In the genomic region with DNA sequence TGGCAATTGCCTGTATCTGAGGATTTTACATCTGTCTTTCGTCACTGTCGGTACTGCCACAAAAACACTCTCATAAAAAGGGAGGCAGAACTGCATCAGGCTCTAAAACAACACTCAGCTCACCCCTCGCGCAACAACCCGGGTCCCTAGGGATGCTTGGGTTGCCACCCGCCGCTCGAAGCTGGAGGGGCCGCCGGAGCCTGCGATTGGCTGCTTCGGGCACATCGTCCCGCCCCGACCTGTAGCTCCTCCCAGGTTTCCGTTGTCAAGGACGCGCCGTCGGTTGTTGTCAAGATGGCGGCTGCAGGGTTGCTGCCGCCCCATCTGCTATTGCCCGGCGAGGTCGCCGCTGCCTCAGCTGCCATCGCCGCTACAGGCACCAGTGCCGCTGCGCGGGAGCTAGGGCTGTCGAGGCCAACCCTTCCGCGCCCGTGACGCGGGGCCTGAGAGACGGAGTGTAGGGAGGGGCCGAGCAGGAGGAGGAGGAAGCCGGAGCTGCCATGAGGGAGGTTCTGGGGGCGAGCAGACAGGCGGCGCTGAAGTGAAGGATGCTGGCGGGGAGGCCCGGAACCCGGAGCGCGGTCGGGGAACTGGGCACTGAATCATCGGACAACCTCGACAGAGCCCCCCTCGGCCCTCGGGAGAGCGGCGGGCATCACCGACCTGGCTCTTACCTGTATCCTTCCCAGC, we compare ENCODE assay signal across 8 cellular contexts. TPM values are rescaled to one million over a fixed set of nuclear protein-coding genes. Genes with fewer than 3 reads are reported as not detected.
DNase-seq lines count a peak whose midpoint lies in the region; ATAC-seq and TF ChIP-seq lines count a peak whose summit lies in the region.

Gene CEP126 (plus strand): TSS at position 274 of the 690 bp plus-strand sequence. CDS start 275 bp downstream, at position 549.

- peak; percentile 100 for ATAC-seq in HG02623 (IDR thresholded peaks at IDR 0.05; ENCODE audit: unreplicated experiment)
- peak; percentile 99 for ATAC-seq in upper lobe of right lung

- no peaks in the 10 kb centered on the region for H3K36me3 Mint-ChIP-seq in progenitor cell of endocrine pancreas (ENCODE audit: insufficient read depth)

- H3K9me3 Mint-ChIP-seq in progenitor cell of endocrine pancreas (ENCODE audit: low read depth) = no peaks in the 10 kb centered on the region

- H3K9me3 ChIP-seq in left ventricle myocardium inferior (replicated peaks) (no peaks in the 10 kb centered on the region), upper lobe of right lung (no peaks in the 10 kb centered on the region)

- peak within 1 kb of the TSS; percentile 92 for H3K4me3 Mint-ChIP-seq in progenitor cell of endocrine pancreas (ENCODE audit: low read depth)

- H3K27me3 Mint-ChIP-seq in progenitor cell of endocrine pancreas = peaks cover 3% of the 10 kb centered on the region

- peak; percentile 58 for TF ChIP-seq CTCF in left ventricle myocardium inferior (IDR thresholded peaks at IDR 0.05; ENCODE audit: borderline replicate concordance)
- TF ChIP-seq CTCF in progenitor cell of endocrine pancreas (IDR thresholded peaks at IDR 0.05; ENCODE audit: unreplicated experiment) = peak; percentile 44
- TF ChIP-seq CTCF in upper lobe of right lung (IDR thresholded peaks at IDR 0.05) = peak; percentile 37

- intact Hi-C loops in left ventricle myocardium inferior (cut with micrococcal nuclease) = no loop called here
- intact Hi-C loops in upper lobe of right lung (cut with DNase I) = no loop called here

- H3K4me3 ChIP-seq in GM08714 (ENCODE audit: low read length) (peak within 1 kb of the TSS; percentile 44; the same call in 1 of the 2 replicates), left ventricle myocardium inferior (peak within 1 kb of the TSS; percentile 77), upper lobe of right lung (peak within 1 kb of the TSS; percentile 77)

- H3K36me3 ChIP-seq in left ventricle myocardium inferior (no peaks in the 10 kb centered on the region), upper lobe of right lung (no peaks in the 10 kb centered on the region)

- peaks cover 20% of the 10 kb centered on the region for H3K4me1 Mint-ChIP-seq in progenitor cell of endocrine pancreas (ENCODE audit: low read depth)

- no peaks in the 10 kb centered on the region for H3K27me3 ChIP-seq in left ventricle myocardium inferior (ENCODE audit: low read depth)
- no peaks in the 10 kb centered on the region for H3K27me3 ChIP-seq in upper lobe of right lung

- H3K27ac ChIP-seq in left ventricle myocardium inferior (replicated peaks) = peak within 1 kb of the TSS; percentile 81
- H3K27ac ChIP-seq in upper lobe of right lung = peak within 1 kb of the TSS; percentile 86

- H3K4me1 ChIP-seq in left ventricle myocardium inferior = peaks cover 19% of the 10 kb centered on the region
- H3K4me1 ChIP-seq in upper lobe of right lung = no peaks in the 10 kb centered on the region

- DNase-seq in NCI-H1105 (lab: John Stamatoyannopoulos, UW) (peak; percentile 94), SW480 (ENCODE audit: low spot score) (peak; percentile 92), amniotic stem cell (lab: John Stamatoyannopoulos, UW) (peak; percentile 97), left ventricle myocardium inferior (peak; percentile 94), progenitor cell of endocrine pancreas (ENCODE audit: low spot score, unreplicated experiment) (peak; percentile 87), upper lobe of right lung (peak; percentile 97)

- H3K27ac Mint-ChIP-seq in progenitor cell of endocrine pancreas = peak within 1 kb of the TSS; percentile 91

RNA-seq across cellular contexts. Expression of gene CEP126, which starts in this region (rescaled TPM):
- total RNA-seq in left ventricle myocardium inferior = 1.5 TPM
- total RNA-seq in progenitor cell of endocrine pancreas = 2.1 and 2.6 TPM in 2 replicates
- 4.3 TPM for total RNA-seq in upper lobe of right lung

Comparison
In these comparisons a context has a peak if more than half of its experiments do, and no peak if none do; other contexts are left out.
1. Peak in every context shown above with its lines: DNase-seq, ATAC-seq, H3K4me3 ChIP-seq and H3K27ac ChIP-seq.